10 cellular contexts compared by ENCODE assay signal in genomic region chr13:66689628-66690027, GRCh38.
DNase-seq lines count a peak whose midpoint lies in the region; ATAC-seq and TF ChIP-seq lines count a peak whose summit lies in the region.
"Had no signal": no experiment of that assay in that cellular context is flagged by ENCODE, and none has a peak within 500 bp of the region (broad histone marks: within the 10 kb centered on the region; RNA-seq: fewer than 3 reads in every experiment).

No MANE protein-coding gene starts in this region.

- TF ChIP-seq CTCF in brain microvascular endothelial cell (IDR thresholded peaks at IDR 0.05; ENCODE audit: low read depth, low read length, missing control alignments), result peak; percentile 65

- peaks cover 0 to 13% (median 4%) of the 10 kb centered on the region in 9 donors for H3K9me3 Mint-ChIP-seq in naive thymus-derived CD8-positive, alpha-beta T cell

- POLR2A ChIA-PET in naive thymus-derived CD8-positive, alpha-beta T cell (lab: Charles Lee), result no interaction called here

- no peak overlapping the region for H3K4me3 Mint-ChIP-seq in naive thymus-derived CD8-positive, alpha-beta T cell

- H3K36me3 Mint-ChIP-seq in naive thymus-derived CD8-positive, alpha-beta T cell, result peaks cover 0 to 2% (median 0%) of the 10 kb centered on the region in 3 donors

- H3K4me3 ChIP-seq in brain microvascular endothelial cell (ENCODE audit: low read depth, low read length), result no peak overlapping the region
- H3K4me3 ChIP-seq: K562, mucosa of descending colon had no signal

- H3K36me3 ChIP-seq in brain microvascular endothelial cell (replicated peaks), result no peaks in the 10 kb centered on the region

- in situ Hi-C loops in brain microvascular endothelial cell (cut with HindIII; ENCODE audit: low pct_ligation_motif_present, low sequenced_read_pairs), result no loop called here

- H3K27ac ChIP-seq in brain microvascular endothelial cell, result no peak overlapping the region

- no peak overlapping the region for H3K27ac Mint-ChIP-seq in naive thymus-derived CD8-positive, alpha-beta T cell

- H3K27me3 Mint-ChIP-seq in naive thymus-derived CD8-positive, alpha-beta T cell, result peaks cover 0 to under 1% (median 0%) of the 10 kb centered on the region in 5 donors

- H3K27me3 ChIP-seq in brain microvascular endothelial cell (replicated peaks), result no peaks in the 10 kb centered on the region

- H3K4me1 Mint-ChIP-seq in naive thymus-derived CD8-positive, alpha-beta T cell, result peaks cover 0 to 8% (median 0%) of the 10 kb centered on the region in 4 donors

- no peak for ATAC-seq in naive thymus-derived CD8-positive, alpha-beta T cell
- ATAC-seq: K562, mucosa of descending colon had no signal

- DNase-seq in COLO829 (ENCODE audit: low spot score) (peak; percentile 2), NCI-H1417 (lab: John Stamatoyannopoulos, UW) (peak; percentile 19 to 79 (median 31)), brain microvascular endothelial cell (peak; percentile 36), kidney tubule cell (ENCODE audit: low spot score) (peak; percentile 13), T-helper 9 cell (no peak)
- DNase-seq in activated T-cell treated with anti-CD3 and anti-CD28 coated beads, Interleukin-2, amount 50 U/mL, for 48 hours, result no peak
- DNase-seq in stimulated activated CD4-positive, alpha-beta T cell treated with anti-CD3 and anti-CD28 coated beads, Interleukin-4, amount 100 ng/mL, for 1 hour, result no peak
- DNase-seq in naive thymus-derived CD8-positive, alpha-beta T cell, result no peak

Comparison
In these comparisons a context has a peak if more than half of its experiments do, and no peak if none do; other contexts are left out.
1. DNase-seq: peak in COLO829 (single experiment), NCI-H1417 (3 of 3), brain microvascular endothelial cell (single experiment) and kidney tubule cell (single experiment); none in activated T-cell treated with anti-CD3 and anti-CD28 coated beads, Interleukin-2, amount 50 U/mL, for 48 hours (0 of 2), T-helper 9 cell (single experiment), stimulated activated CD4-positive, alpha-beta T cell treated with anti-CD3 and anti-CD28 coated beads, Interleukin-4, amount 100 ng/mL, for 1 hour (single experiment) and naive thymus-derived CD8-positive, alpha-beta T cell (0 of 10).